Comparison of ENCODE assay signal across 8 cellular contexts in the genomic region with DNA sequence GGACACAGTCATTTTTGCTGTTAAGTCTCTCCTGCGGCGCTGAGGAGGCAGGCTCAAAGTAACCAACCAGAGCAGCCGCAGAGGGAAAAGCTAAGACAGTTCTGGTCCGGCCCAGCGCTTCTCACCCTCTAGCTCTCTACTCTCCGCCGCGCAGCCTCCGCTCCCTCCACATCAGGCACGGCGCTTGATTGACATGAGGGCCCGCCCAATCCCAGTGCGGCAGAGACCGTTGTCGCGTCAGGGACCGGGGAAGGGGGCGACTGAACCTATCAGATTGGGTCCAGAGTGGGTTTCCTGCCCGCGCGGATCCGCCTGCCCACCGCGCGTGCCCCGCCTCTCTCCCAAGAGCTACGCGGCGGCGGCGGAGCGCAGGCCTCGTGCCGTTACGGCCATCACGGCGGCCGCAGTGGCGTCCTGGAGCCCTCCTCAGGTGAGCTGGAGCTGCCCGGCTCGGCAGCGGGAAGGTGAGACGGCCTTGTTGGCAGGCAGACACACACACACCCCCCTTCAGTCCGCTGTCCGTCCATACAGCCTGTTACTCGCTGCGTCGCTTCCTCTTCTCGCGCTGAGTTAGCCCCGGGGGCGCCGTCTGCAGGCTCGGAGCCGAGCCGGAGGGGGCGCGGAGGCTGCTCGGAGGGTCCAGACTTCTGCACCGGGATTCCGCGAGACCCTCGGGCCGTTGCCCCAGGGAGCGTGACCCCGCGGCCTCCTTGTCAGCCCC. TPM values are rescaled to one million over a fixed set of nuclear protein-coding genes. Genes with fewer than 3 reads are reported as not detected.
DNase-seq lines count a peak whose midpoint lies in the region; ATAC-seq and TF ChIP-seq lines count a peak whose summit lies in the region.

A gene (plus strand): TSS at position 319 of the 721 bp plus-strand sequence. CDS start 65,794 bp downstream, outside the sequence.

- peak; percentile 100 for ATAC-seq in gastroesophageal sphincter

- peak within 1 kb of the TSS; percentile 87 for H3K27ac Mint-ChIP-seq in HFFc6
- peak within 1 kb of the TSS; percentile 99 for H3K27ac Mint-ChIP-seq in activated naive CD4-positive, alpha-beta T cell treated with anti-CD3 and anti-CD28 coated beads, Interleukin-2, amount 10 ng/mL, durations not matched to agents 7 days and 5 days

- peaks cover 52% of the 10 kb centered on the region for H3K4me1 Mint-ChIP-seq in HFFc6 (ENCODE audit: low read depth)
- H3K4me1 Mint-ChIP-seq in activated naive CD4-positive, alpha-beta T cell treated with anti-CD3 and anti-CD28 coated beads, Interleukin-2, amount 10 ng/mL, durations not matched to agents 7 days and 5 days = peaks cover 60% of the 10 kb centered on the region

- H3K4me3 ChIP-seq in GM08714 (ENCODE audit: low read length) (peak within 1 kb of the TSS; percentile 88), NB4 (ENCODE audit: low read depth, low read length) (peak within 1 kb of the TSS; percentile 88), SK-N-MC (peak within 1 kb of the TSS; percentile 98), gastroesophageal sphincter (peak within 1 kb of the TSS; percentile 89 to 93)

- CTCF ChIA-PET in activated naive CD4-positive, alpha-beta T cell treated with anti-CD3 and anti-CD28 coated beads, Interleukin-2, amount 10 ng/mL, durations not matched to agents 7 days and 5 days (lab: Charles Lee) = interaction anchor here (0.7 to 4.3 kb wide), 7 partner anchors 20 to 470 kb away, joined by 3 to 24 read pairs (median 4); a partner anchor contains a TSS

- no peaks in the 10 kb centered on the region; the same call in 1 of the 2 replicates for H3K27me3 Mint-ChIP-seq in HFFc6 (ENCODE audit: insufficient read depth)
- peaks cover 3% of the 10 kb centered on the region for H3K27me3 Mint-ChIP-seq in activated naive CD4-positive, alpha-beta T cell treated with anti-CD3 and anti-CD28 coated beads, Interleukin-2, amount 10 ng/mL, durations not matched to agents 7 days and 5 days

- H3K27ac ChIP-seq in SK-N-MC (peak within 1 kb of the TSS; percentile 66; the same call in 1 of the 2 replicates), gastroesophageal sphincter (peak within 1 kb of the TSS; percentile 94 to 98 (median 96))

- peaks cover 5% of the 10 kb centered on the region for H3K36me3 Mint-ChIP-seq in HFFc6 (ENCODE audit: low read depth)
- peaks cover 21% of the 10 kb centered on the region for H3K36me3 Mint-ChIP-seq in activated naive CD4-positive, alpha-beta T cell treated with anti-CD3 and anti-CD28 coated beads, Interleukin-2, amount 10 ng/mL, durations not matched to agents 7 days and 5 days

- H3K27me3 ChIP-seq in gastroesophageal sphincter = no peaks in the 10 kb centered on the region

- H3K9me3 ChIP-seq in SK-N-MC (ENCODE audit: low read depth, low read length) (no peaks in the 10 kb centered on the region), gastroesophageal sphincter (no peaks in the 10 kb centered on the region)

- H3K36me3 ChIP-seq in SK-N-MC (ENCODE audit: insufficient read depth, low read length) (no peaks in the 10 kb centered on the region), gastroesophageal sphincter (no peaks in the 10 kb centered on the region)

- TF ChIP-seq POLR2A in NB4 (IDR thresholded peaks at IDR 0.05; ENCODE audit: extremely low read depth, insufficient read length) = peak; percentile 87
- peak; percentile 83 to 84 for TF ChIP-seq POLR2A in gastroesophageal sphincter (IDR thresholded peaks at IDR 0.05)

- WGBS in gastroesophageal sphincter (ENCODE audit: low coverage in 1 of 2), 2 donors = 0% methylated on average over 2 of the region's 67 CpGs; no CpG with 5 or more reads in 1 of the 2 donors

- TF ChIP-seq CTCF in HFFc6 (IDR thresholded peaks at IDR 0.05) (no peak; the same call in 1 of the 2 replicates), NB4 (IDR thresholded peaks at IDR 0.05; ENCODE audit: low read depth, low read length) (no peak), gastroesophageal sphincter (IDR thresholded peaks at IDR 0.05) (peak in 3 of 4 experiments; percentile 24 to 40 (median 29))

- peaks cover 0 to 37% (median 0%) of the 10 kb centered on the region in 3 donors for H3K4me1 ChIP-seq in gastroesophageal sphincter

- H3K9ac ChIP-seq in SK-N-MC (ENCODE audit: insufficient read length) = peak within 1 kb of the TSS; percentile 88

- H3K9me3 Mint-ChIP-seq in HFFc6 = no peaks in the 10 kb centered on the region
- peaks cover 3% of the 10 kb centered on the region for H3K9me3 Mint-ChIP-seq in activated naive CD4-positive, alpha-beta T cell treated with anti-CD3 and anti-CD28 coated beads, Interleukin-2, amount 10 ng/mL, durations not matched to agents 7 days and 5 days

- H3K4me3 Mint-ChIP-seq in HFFc6 = peak within 1 kb of the TSS; percentile 98
- H3K4me3 Mint-ChIP-seq in activated naive CD4-positive, alpha-beta T cell treated with anti-CD3 and anti-CD28 coated beads, Interleukin-2, amount 10 ng/mL, durations not matched to agents 7 days and 5 days = peak within 1 kb of the TSS; percentile 85

- TF ChIP-seq EP300 in gastroesophageal sphincter (IDR thresholded peaks at IDR 0.05) = no peak

- DNase-seq in HFFc6 (peak; percentile 99), NB4 (ENCODE audit: low read depth) (peak; percentile 98), SK-N-MC (ENCODE audit: low read depth, low spot score) (peak; percentile 87), non-pigmented ciliary epithelial cell (ENCODE audit: low read depth) (peak; percentile 92), superior temporal gyrus (ENCODE audit: extremely low spot score) (peak; percentile 99)
- peak; percentile 99 for DNase-seq in activated naive CD4-positive, alpha-beta T cell treated with anti-CD3 and anti-CD28 coated beads, Interleukin-2, amount 10 ng/mL, durations not matched to agents 7 days and 5 days

RNA-seq across cellular contexts. Expression of the gene that starts here (rescaled TPM):
- 10 to 100 TPM; 37.3 to 48.3 (median 40.8) TPM for total RNA-seq in HFFc6 (2021; fragmentation: NEBNext Ultra II Directional; extraction: Animal tissue kit (Norgen Biotek cat#: 25700))
- 10 to 100 TPM; 35.4 to 44.6 (median 42.7) TPM for total RNA-seq in gastroesophageal sphincter

Comparison
In these comparisons a context has a peak if more than half of its experiments do, and no peak if none do; other contexts are left out.
1. Peak in every context shown above with its lines: DNase-seq, ATAC-seq, H3K4me3 ChIP-seq and H3K27ac ChIP-seq.
2. CTCF ChIP-seq: peak in gastroesophageal sphincter (3 of 4); none in HFFc6 (single experiment) and NB4 (single experiment).